Comparison of ENCODE assay signal across 8 cellular contexts in the genomic region with DNA sequence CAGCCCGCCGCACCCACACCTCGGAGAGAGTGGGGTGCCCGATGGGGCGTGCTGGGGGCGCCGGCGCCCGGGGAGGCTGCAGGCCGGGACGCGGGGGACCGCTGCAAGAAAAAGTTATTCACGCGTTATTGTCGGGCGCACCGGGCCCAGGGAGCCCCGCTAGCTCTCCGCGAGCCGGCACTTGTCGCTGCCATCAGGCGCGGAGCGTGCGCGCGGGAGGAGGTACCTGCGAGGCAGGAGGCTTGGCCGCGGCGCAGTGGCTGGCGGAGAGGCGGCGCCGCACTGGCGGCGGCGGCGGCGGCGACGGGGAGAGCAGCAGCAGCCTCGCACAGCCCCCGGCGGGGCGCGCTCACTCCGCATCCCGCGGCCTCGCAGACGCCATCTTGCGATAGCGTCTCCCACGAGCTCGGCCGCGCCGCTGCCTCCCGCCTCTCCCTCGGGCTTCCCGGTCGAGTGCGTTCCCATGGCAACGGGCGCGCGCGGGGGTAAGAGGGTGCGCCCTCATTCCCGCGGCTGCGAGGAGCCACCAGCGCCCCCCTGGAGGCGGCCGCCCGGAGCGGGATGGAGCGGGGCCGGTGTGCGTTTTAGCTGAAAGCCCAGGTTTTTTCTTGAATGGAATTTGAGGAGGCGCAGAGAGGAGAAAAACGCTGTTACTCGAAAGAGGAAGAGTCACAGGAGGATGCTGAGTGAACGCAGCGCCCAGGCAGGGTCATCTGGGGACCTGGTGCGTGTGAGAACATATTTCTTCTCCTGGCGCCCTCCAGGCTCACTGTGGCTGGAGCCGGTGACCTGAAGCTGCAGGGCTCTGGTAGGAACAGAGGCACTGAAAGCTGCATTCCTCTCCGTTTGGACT. TPM values are rescaled to one million over a fixed set of nuclear protein-coding genes. Genes with fewer than 3 reads are reported as not detected.
DNase-seq lines count a peak whose midpoint lies in the region; ATAC-seq and TF ChIP-seq lines count a peak whose summit lies in the region.

TSS of gene CHN1 (minus strand) at position 402 of the 853 bp plus-strand sequence. CDS start 469 bp downstream, outside the sequence.

- peaks cover 24% of the 10 kb centered on the region for H3K27me3 ChIP-seq in CD4-positive, alpha-beta memory T cell (ENCODE audit: insufficient read depth, low read length)
- H3K27me3 ChIP-seq in HUES6 (ENCODE audit: control insufficient read depth, insufficient read depth, low read length) (no peaks in the 10 kb centered on the region), RWPE2 (ENCODE audit: insufficient read depth, poor library complexity, severe bottlenecking) (peaks cover 25% of the 10 kb centered on the region), osteoblast (ENCODE audit: insufficient read depth, low read length) (peaks cover 75% of the 10 kb centered on the region), testis (no peaks in the 10 kb centered on the region)

- TF ChIP-seq POLR2A in testis (IDR thresholded peaks at IDR 0.05) = no peak

- peak within 1 kb of the TSS in 1 of 2 donors; percentile 55 for H3K4me3 ChIP-seq in CD4-positive, alpha-beta memory T cell (ENCODE audit: low read length in 2 of 2)
- H3K4me3 ChIP-seq in HUES6 (ENCODE audit: low read depth, low read length) (peak within 1 kb of the TSS; percentile 97), RWPE2 (ENCODE audit: severe bottlenecking) (peak within 1 kb of the TSS; percentile 49), osteoblast (ENCODE audit: insufficient read depth, low read length) (peak within 1 kb of the TSS; percentile 75), testis (peak within 1 kb of the TSS; percentile 73 to 81)

- peak; percentile 36 for TF ChIP-seq CTCF in RWPE2 (IDR thresholded peaks at IDR 0.05; ENCODE audit: poor library complexity, severe bottlenecking)
- TF ChIP-seq CTCF in osteoblast (IDR thresholded peaks at IDR 0.05; ENCODE audit: extremely low read depth, low read depth, low read length) = no peak
- no peak for TF ChIP-seq CTCF in testis (IDR thresholded peaks at IDR 0.05)

- no peaks in the 10 kb centered on the region for H4K20me1 ChIP-seq in osteoblast (ENCODE audit: insufficient read depth, low read length)

- H3K27ac Mint-ChIP-seq in CD4-positive, alpha-beta memory T cell = peak within 1 kb of the TSS; percentile 43 to 87 (median 64)
- H3K27ac Mint-ChIP-seq in activated naive CD4-positive, alpha-beta T cell treated with anti-CD3 and anti-CD28 coated beads for 36 hours = no peak within 1 kb of the TSS

- H3K4me1 Mint-ChIP-seq in CD4-positive, alpha-beta memory T cell = peaks cover 0 to 13% (median 6%) of the 10 kb centered on the region in 4 donors
- H3K4me1 Mint-ChIP-seq in activated naive CD4-positive, alpha-beta T cell treated with anti-CD3 and anti-CD28 coated beads for 36 hours (ENCODE audit: low read depth) = peaks cover 11% of the 10 kb centered on the region

- 0% methylated on average over 19 to 92 of the region's 92 CpGs for WGBS in testis, 2 donors

- peaks cover 9% of the 10 kb centered on the region for H3K4me1 ChIP-seq in CD4-positive, alpha-beta memory T cell (ENCODE audit: insufficient read depth, low read length)
- H3K4me1 ChIP-seq in HUES6 (ENCODE audit: control insufficient read depth, insufficient read depth, low read length) (peaks cover 45% of the 10 kb centered on the region), RWPE2 (ENCODE audit: insufficient read depth, poor library complexity, severe bottlenecking) (no peaks in the 10 kb centered on the region), osteoblast (ENCODE audit: insufficient read depth, low read length) (peaks cover 3% of the 10 kb centered on the region), testis (no peaks in the 10 kb centered on the region)

- no peaks in the 10 kb centered on the region for H3K36me3 Mint-ChIP-seq in CD4-positive, alpha-beta memory T cell
- no peaks in the 10 kb centered on the region for H3K36me3 Mint-ChIP-seq in activated naive CD4-positive, alpha-beta T cell treated with anti-CD3 and anti-CD28 coated beads for 36 hours (ENCODE audit: low read depth)

- peak within 1 kb of the TSS; percentile 88 for H2AFZ ChIP-seq in osteoblast (ENCODE audit: low read length)

- H3K4me2 ChIP-seq in osteoblast (ENCODE audit: insufficient read depth, low read length) = peak within 1 kb of the TSS; percentile 81

- H3K9me3 ChIP-seq in CD4-positive, alpha-beta memory T cell (ENCODE audit: control insufficient read depth in 1 of 2, low read length in 2 of 2) = no peaks in the 10 kb centered on the region
- H3K9me3 ChIP-seq in HUES6 (ENCODE audit: control insufficient read depth, insufficient read depth, low read depth, low read length) = no peaks in the 10 kb centered on the region
- no peaks in the 10 kb centered on the region for H3K9me3 ChIP-seq in RWPE2 (ENCODE audit: severe bottlenecking)
- no peaks in the 10 kb centered on the region for H3K9me3 ChIP-seq in osteoblast (ENCODE audit: low read depth, low read length)
- no peaks in the 10 kb centered on the region for H3K9me3 ChIP-seq in testis

- intact Hi-C loops in CD4-positive, alpha-beta memory T cell (cut with micrococcal nuclease) = no loop called here
- intact Hi-C loops in activated naive CD4-positive, alpha-beta T cell treated with anti-CD3 and anti-CD28 coated beads for 36 hours (cut with micrococcal nuclease) = loop anchor here (1.0 to 5.0 kb wide), 2 partner anchors 256 to 308 kb away; no protein-coding TSS in a partner anchor
- intact Hi-C loops in testis (cut with DNase I; ENCODE audit: low total_unique reads) = no loop called here

- H3K27me3 Mint-ChIP-seq in CD4-positive, alpha-beta memory T cell = peaks cover 20 to 33% of the 10 kb centered on the region in 2 donors
- peaks cover 59% of the 10 kb centered on the region for H3K27me3 Mint-ChIP-seq in activated naive CD4-positive, alpha-beta T cell treated with anti-CD3 and anti-CD28 coated beads for 36 hours (ENCODE audit: low read depth)

- ATAC-seq in GM19467 (IDR thresholded peaks at IDR 0.05; ENCODE audit: unreplicated experiment) (peak; percentile 70), RWPE2 (ENCODE audit: low read depth) (peak; percentile 85)

- POLR2A ChIA-PET in CD4-positive, alpha-beta memory T cell (lab: Charles Lee; ENCODE audit: partially characterized antibody) = interaction anchor here (0.5 to 1.2 kb wide), 3 partner anchors 11 to 513 kb away, joined by 3 to 4 read pairs (median 4); no protein-coding TSS in a partner anchor

- H3K36me3 ChIP-seq in CD4-positive, alpha-beta memory T cell (ENCODE audit: insufficient read depth, low read length) = no peaks in the 10 kb centered on the region
- H3K36me3 ChIP-seq in HUES6 (ENCODE audit: control insufficient read depth, insufficient read depth, low read length) = no peaks in the 10 kb centered on the region
- no peaks in the 10 kb centered on the region for H3K36me3 ChIP-seq in RWPE2 (ENCODE audit: low read depth)
- H3K36me3 ChIP-seq in osteoblast (ENCODE audit: insufficient read depth, low read length) = no peaks in the 10 kb centered on the region
- H3K36me3 ChIP-seq in testis (ENCODE audit: low read depth, missing control alignments) = no peaks in the 10 kb centered on the region

- no peaks in the 10 kb centered on the region for H3K9me3 Mint-ChIP-seq in CD4-positive, alpha-beta memory T cell
- no peaks in the 10 kb centered on the region for H3K9me3 Mint-ChIP-seq in activated naive CD4-positive, alpha-beta T cell treated with anti-CD3 and anti-CD28 coated beads for 36 hours

- no peaks in the 10 kb centered on the region for H3K79me2 ChIP-seq in osteoblast (ENCODE audit: insufficient read depth, low read length)

- peak within 1 kb of the TSS; percentile 84 for H3K9ac ChIP-seq in HUES6 (ENCODE audit: low read length)

- CTCF ChIA-PET in CD4-positive, alpha-beta memory T cell (lab: Charles Lee; ENCODE audit: partially characterized antibody) = interaction anchor here (0.9 to 1.8 kb wide), 5 partner anchors 10 to 411 kb away, joined by 3 to 4 read pairs (median 4); no protein-coding TSS in a partner anchor
- CTCF ChIA-PET in activated naive CD4-positive, alpha-beta T cell treated with anti-CD3 and anti-CD28 coated beads for 36 hours (lab: Charles Lee) = interaction anchor here (0.6 to 1.7 kb wide), 9 partner anchors 13 to 308 kb away, joined by 3 to 9 read pairs (median 4); no protein-coding TSS in a partner anchor

- peak within 1 kb of the TSS; percentile 9 for H3K27ac ChIP-seq in CD4-positive, alpha-beta memory T cell (ENCODE audit: low read depth, low read length)
- H3K27ac ChIP-seq in HUES6 (ENCODE audit: low read depth, low read length) (peak within 1 kb of the TSS; percentile 84), RWPE2 (ENCODE audit: poor library complexity, severe bottlenecking) (no peak within 1 kb of the TSS), osteoblast (ENCODE audit: low read depth, low read length) (no peak within 1 kb of the TSS), testis (peak within 1 kb of the TSS; percentile 79 to 80)

- peak within 1 kb of the TSS; percentile 84 to 91 (median 88) for H3K4me3 Mint-ChIP-seq in CD4-positive, alpha-beta memory T cell
- peak within 1 kb of the TSS; percentile 83 for H3K4me3 Mint-ChIP-seq in activated naive CD4-positive, alpha-beta T cell treated with anti-CD3 and anti-CD28 coated beads for 36 hours

- DNase-seq in CD4-positive, alpha-beta memory T cell = peak; percentile 66 to 75 (median 68)
- peak; percentile 69 for DNase-seq in RWPE2 (ENCODE audit: low spot score)
- DNase-seq in activated naive CD4-positive, alpha-beta T cell treated with anti-CD3 and anti-CD28 coated beads for 36 hours = peak; percentile 67
- DNase-seq in glomerular visceral epithelial cell (ENCODE audit: extremely low spot score) = peak; percentile 89
- DNase-seq in osteoblast (ENCODE audit: insufficient read length, low spot score, missing footprints) = peak; percentile 95
- DNase-seq in testis = peak; percentile 90

RNA-seq across cellular contexts. Expression of gene CHN1, which starts in this region (rescaled TPM):
- 1 to 10 TPM; 3.4 to 3.7 TPM for total RNA-seq in CD4-positive, alpha-beta memory T cell
- 10 to 100 TPM; 14.1 to 15.3 TPM for polyA plus RNA-seq in CD4-positive, alpha-beta memory T cell
- total RNA-seq in activated naive CD4-positive, alpha-beta T cell treated with anti-CD3 and anti-CD28 coated beads for 36 hours = 1 to 10 TPM; 2.1 to 3.3 TPM
- 33.7 and 54.5 TPM in 2 replicates for total RNA-seq in osteoblast
- total RNA-seq in testis = 10 to 100 TPM; 30.1 to 47.7 TPM
- 42.6 TPM for polyA plus RNA-seq in testis (ENCODE audit: insufficient read depth, low read depth, low replicate concordance)

Comparison
In these comparisons a context has a peak if more than half of its experiments do, and no peak if none do; other contexts are left out.
1. H3K27ac ChIP-seq: peak in CD4-positive, alpha-beta memory T cell (single experiment), HUES6 (single experiment) and testis (2 of 2); none in RWPE2 (single experiment) and osteoblast (single experiment).
2. Peak in every context shown above with its lines, with median percentiles within 50 percentile points of each other: DNase-seq.